In the genomic region with DNA sequence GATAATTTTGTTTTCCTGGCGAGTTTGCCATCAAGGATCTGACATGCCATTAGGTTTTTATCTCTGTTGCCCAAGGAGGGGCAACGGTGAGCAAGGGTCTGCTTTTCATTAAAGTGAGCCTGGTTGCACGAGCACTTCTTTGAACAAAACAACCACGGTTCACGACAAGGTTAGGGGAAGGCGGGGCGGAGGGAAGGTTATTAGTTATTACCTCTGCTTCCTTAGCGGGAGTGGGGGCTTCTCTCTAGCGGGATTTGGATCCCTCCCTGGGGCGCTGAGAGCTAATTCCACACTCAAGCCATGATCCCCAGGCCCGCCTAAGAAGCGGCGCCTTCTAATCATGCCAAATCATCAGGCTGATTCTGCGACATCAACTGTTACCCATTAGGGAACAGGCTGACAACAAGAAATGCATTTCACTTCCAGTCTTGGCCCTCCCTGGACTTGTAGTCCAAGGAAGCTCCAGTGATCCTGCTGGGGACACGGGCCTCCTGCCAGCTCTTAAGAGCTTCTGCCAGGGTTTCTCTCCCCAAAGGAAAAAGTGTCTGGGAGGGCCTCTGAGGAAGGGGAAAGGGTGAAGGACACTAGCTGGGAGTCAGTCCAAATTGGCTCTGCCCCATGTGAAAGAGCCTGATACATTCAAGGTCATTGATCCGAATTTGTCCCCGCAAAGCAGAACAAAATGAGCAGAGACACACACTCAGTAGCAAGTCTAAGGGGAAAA, we compare ENCODE assay signal across 16 cellular contexts.
DNase-seq lines count a peak whose midpoint lies in the region; ATAC-seq and TF ChIP-seq lines count a peak whose summit lies in the region.
"Had no signal": no experiment of that assay in that cellular context is flagged by ENCODE, and none has a peak within 500 bp of the region (broad histone marks: within the 10 kb centered on the region; RNA-seq: fewer than 3 reads in every experiment).

No MANE protein-coding gene starts in this region.

- peak overlapping the region; percentile 89 for H3K27ac Mint-ChIP-seq in activated CD4-positive, alpha-beta T cell treated with anti-CD3 and anti-CD28 coated beads, Interleukin-2, amount 10 ng/mL, durations not matched to agents 24 days and 14 days
- H3K27ac Mint-ChIP-seq: T-helper 1 cell treated with Interleukin-12 subunit alpha and Interleukin-12 subunit beta and Interleukin-4 antibody, amounts not matched to agents 30 μg/mL and 1 μg/mL, for 36 hours had no signal

- H2BK120ac ChIP-seq in mesendoderm (ENCODE audit: low read depth, low read length), result no peak overlapping the region

- intact Hi-C loops in activated CD4-positive, alpha-beta T cell treated with anti-CD3 and anti-CD28 coated beads, Interleukin-2, amount 10 ng/mL, durations not matched to agents 24 days and 14 days (cut with micrococcal nuclease), result no loop called here

- H3K18ac ChIP-seq in mesendoderm (ENCODE audit: low read length), result peak overlapping the region; percentile 39

- peaks cover 25% of the 10 kb centered on the region for H3K4me1 Mint-ChIP-seq in activated CD4-positive, alpha-beta T cell treated with anti-CD3 and anti-CD28 coated beads, Interleukin-2, amount 10 ng/mL, durations not matched to agents 24 days and 14 days

- H2AK5ac ChIP-seq in mesendoderm (ENCODE audit: low read length), result no peak overlapping the region

- no peak overlapping the region for H2BK5ac ChIP-seq in mesendoderm (ENCODE audit: low read length)

- H3K4me3 ChIP-seq in mesendoderm (ENCODE audit: low read length) (no peak overlapping the region), upper lobe of left lung (no peak overlapping the region)

- no peak overlapping the region for H3K4me3 Mint-ChIP-seq in activated CD4-positive, alpha-beta T cell treated with anti-CD3 and anti-CD28 coated beads, Interleukin-2, amount 10 ng/mL, durations not matched to agents 24 days and 14 days
- H3K4me3 Mint-ChIP-seq: T-helper 1 cell treated with Interleukin-12 subunit alpha and Interleukin-12 subunit beta and Interleukin-4 antibody, amounts not matched to agents 30 μg/mL and 1 μg/mL, for 36 hours had no signal

- no peak overlapping the region for H3K4me2 ChIP-seq in mesendoderm (ENCODE audit: low read length)

- peak overlapping the region; percentile 65 for H4K8ac ChIP-seq in mesendoderm (ENCODE audit: low read depth, low read length)

- H4K5ac ChIP-seq in mesendoderm (ENCODE audit: low read length), result no peak overlapping the region

- no peak overlapping the region for H2BK15ac ChIP-seq in mesendoderm (replicated peaks; ENCODE audit: low read depth)

- H3K9me3 Mint-ChIP-seq in activated CD4-positive, alpha-beta T cell treated with anti-CD3 and anti-CD28 coated beads, Interleukin-2, amount 10 ng/mL, durations not matched to agents 24 days and 14 days, result peaks cover 16% of the 10 kb centered on the region
- H3K9me3 Mint-ChIP-seq: T-helper 1 cell treated with Interleukin-12 subunit alpha and Interleukin-12 subunit beta and Interleukin-4 antibody, amounts not matched to agents 30 μg/mL and 1 μg/mL, for 36 hours had no signal

- H3K4ac ChIP-seq in mesendoderm (ENCODE audit: low read depth, low read length), result no peak overlapping the region

- H3K36me3 ChIP-seq in mesendoderm (ENCODE audit: control insufficient read depth, insufficient read depth, low read length), result no peaks in the 10 kb centered on the region
- H3K36me3 ChIP-seq in upper lobe of left lung, result no peaks in the 10 kb centered on the region

- H3K79me1 ChIP-seq in mesendoderm (ENCODE audit: low read length), result no peaks in the 10 kb centered on the region

- no peak for TF ChIP-seq CTCF in upper lobe of left lung (IDR thresholded peaks at IDR 0.05)

- H3K27me3 Mint-ChIP-seq in activated CD4-positive, alpha-beta T cell treated with anti-CD3 and anti-CD28 coated beads, Interleukin-2, amount 10 ng/mL, durations not matched to agents 24 days and 14 days, result no peaks in the 10 kb centered on the region

- H3K56ac ChIP-seq in mesendoderm (ENCODE audit: low read length), result no peak overlapping the region

- H3K27ac ChIP-seq in mesendoderm (ENCODE audit: low read depth, low read length), result no peak overlapping the region
- peak overlapping the region; percentile 43 to 73 (median 66) for H3K27ac ChIP-seq in upper lobe of left lung

- H3K36me3 Mint-ChIP-seq in activated CD4-positive, alpha-beta T cell treated with anti-CD3 and anti-CD28 coated beads, Interleukin-2, amount 10 ng/mL, durations not matched to agents 24 days and 14 days (ENCODE audit: low read depth), result peaks cover 13% of the 10 kb centered on the region

- no peak overlapping the region for H3K9ac ChIP-seq in mesendoderm (ENCODE audit: low read length)

- WGBS in mesendoderm (ENCODE audit: extremely low coverage, insufficient coverage, low lambda C conversion rate), result no CpG with 5 or more reads among the region's 17 CpGs
- 33 to 50% methylated on average over 2 to 17 of the region's 17 CpGs for WGBS in upper lobe of left lung, 2 donors

- no peaks in the 10 kb centered on the region for H3K9me3 ChIP-seq in upper lobe of left lung

- no peak for TF ChIP-seq EP300 in upper lobe of left lung (IDR thresholded peaks at IDR 0.05)

- no peak overlapping the region for H3K23ac ChIP-seq in mesendoderm (ENCODE audit: low read length)

- ATAC-seq in upper lobe of left lung (ENCODE audit: low FRiP score in 2 of 2) (no peak), GM21825 (IDR thresholded peaks at IDR 0.05; ENCODE audit: unreplicated experiment) (no peak)
- ATAC-seq: Panc1 had no signal

- DNase-seq in activated CD4-positive, alpha-beta T cell treated with anti-CD3 and anti-CD28 coated beads, Interleukin-2, amount 10 ng/mL, durations not matched to agents 24 days and 14 days, result no peak
- DNase-seq in activated CD4-positive, alpha-beta T cell treated with anti-CD3 and anti-CD28 coated beads for 48 hours, result no peak
- peak; percentile 26 for DNase-seq in dermis blood vessel endothelial cell
- DNase-seq in mesendoderm, result no peak
- DNase-seq in upper lobe of left lung, result peak in 1 of 2 donors; percentile 23
- DNase-seq in cerebellar nuclear complex (lab: John Stamatoyannopoulos, UW), result no peak
- DNase-seq in NCI-H510A (lab: John Stamatoyannopoulos, UW), result no peak
- DNase-seq: activated CD4-positive, CD25-positive, alpha-beta regulatory T cell treated with anti-CD3 and anti-CD28 coated beads, Interleukin-2, amount 50 U/mL, for 72 hours; activated T-cell treated with anti-CD3 and anti-CD28 coated beads, Interleukin-2, amount 50 U/mL, for 1 hour; amniotic stem cell; Calu3; NCI-H226; stimulated activated CD4-positive, alpha-beta T cell treated with anti-CD3 and anti-CD28 coated beads, Interleukin-4, amount 100 ng/mL, for 1 hour had no signal

- H3K4me1 ChIP-seq in mesendoderm (ENCODE audit: control insufficient read depth, low read depth, low read length), result no peaks in the 10 kb centered on the region
- peaks cover 0 to 8% (median 3%) of the 10 kb centered on the region in 4 donors for H3K4me1 ChIP-seq in upper lobe of left lung

- H3K27me3 ChIP-seq in mesendoderm (ENCODE audit: insufficient read depth, low read length, poor library complexity) (no peaks in the 10 kb centered on the region), upper lobe of left lung (no peaks in the 10 kb centered on the region)

- H3K79me2 ChIP-seq in mesendoderm (ENCODE audit: control insufficient read depth, insufficient read depth, low read length), result no peaks in the 10 kb centered on the region

- TF ChIP-seq POLR2A in upper lobe of left lung (IDR thresholded peaks at IDR 0.05), result no peak
